ENCODE assay signal across 8 cellular contexts in the genomic region with DNA sequence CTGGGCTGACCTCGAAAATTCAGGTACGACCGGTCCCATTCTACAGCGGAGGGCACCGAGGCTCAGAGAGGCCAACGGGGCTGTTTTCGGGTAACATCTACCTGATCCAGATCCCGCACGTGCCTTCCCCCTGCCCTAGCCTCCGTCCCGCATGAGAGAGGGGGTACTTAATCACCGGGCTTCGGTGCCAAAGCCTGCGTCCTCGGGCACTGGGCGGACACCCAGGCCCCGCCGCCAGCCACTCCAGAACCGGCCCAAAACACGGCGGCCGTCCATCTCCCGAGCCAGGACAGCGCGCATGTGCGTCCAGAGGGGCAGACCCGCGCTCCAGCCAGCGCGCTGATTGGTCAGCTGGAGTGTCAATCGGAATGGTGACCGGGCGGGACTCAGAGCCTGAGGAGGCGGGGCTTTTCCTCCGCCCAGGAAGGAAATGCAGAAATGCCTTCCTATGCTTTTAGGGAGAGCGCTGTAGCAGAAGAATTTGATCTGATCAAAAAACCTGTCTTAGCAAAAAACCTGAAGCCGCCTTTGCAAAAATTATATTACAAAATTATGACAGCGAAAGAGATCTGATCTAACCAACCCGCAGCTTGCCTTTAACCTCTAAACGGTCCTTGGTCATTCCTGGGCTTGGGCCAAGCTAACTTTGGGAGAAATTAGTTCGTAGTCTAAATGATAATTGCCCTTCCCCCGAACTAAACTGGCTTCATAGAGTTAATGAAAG. TPM values are rescaled to one million over a fixed set of nuclear protein-coding genes. Genes with fewer than 3 reads are reported as not detected.
A peak's percentile ranks its signal among the peaks of the same experiment; 100 is the strongest.
DNase-seq lines count a peak whose midpoint lies in the region; ATAC-seq and TF ChIP-seq lines count a peak whose summit lies in the region.

Gene RPUSD3 (minus strand): TSS at position 294 of the 724 bp plus-strand sequence. CDS start 18 bp downstream, at position 276.

- no peak for TF ChIP-seq CTCF in AG09319 (IDR thresholded peaks at IDR 0.05; ENCODE audit: low read depth, low read length)
- TF ChIP-seq CTCF in choroid plexus epithelial cell (conservative IDR thresholded peaks at IDR 0.05; ENCODE audit: low read depth, low read length), result no peak

- H3K9me3 Mint-ChIP-seq in activated CD4-positive, alpha-beta T cell treated with anti-CD3 and anti-CD28 coated beads for 36 hours (ENCODE audit: low read depth), result no peaks in the 10 kb centered on the region

- peaks cover 29% of the 10 kb centered on the region for H3K36me3 Mint-ChIP-seq in activated CD4-positive, alpha-beta T cell treated with anti-CD3 and anti-CD28 coated beads for 36 hours (ENCODE audit: low read depth)

- H3K27ac Mint-ChIP-seq in activated CD4-positive, alpha-beta T cell treated with anti-CD3 and anti-CD28 coated beads for 36 hours, result peak within 1 kb of the TSS; percentile 96

- peak within 1 kb of the TSS; percentile 88 for H3K4me3 ChIP-seq in choroid plexus epithelial cell (ENCODE audit: low read depth, low read length)

- CTCF ChIA-PET in activated CD4-positive, alpha-beta T cell treated with anti-CD3 and anti-CD28 coated beads for 36 hours (lab: Charles Lee), result interaction anchor here (1.0 to 1.4 kb wide), 2 partner anchors 47 to 103 kb away, joined by 4 to 6 read pairs; partner anchors contain the start of gene JAGN1

- POLR2A ChIA-PET in activated CD4-positive, alpha-beta T cell treated with anti-CD3 and anti-CD28 coated beads for 36 hours (lab: Charles Lee), result interaction anchor here (0.6 to 1.0 kb wide), 2 partner anchors 80 to 448 kb away, joined by 3 read pairs; no protein-coding TSS in a partner anchor

- H3K4me3 Mint-ChIP-seq in activated CD4-positive, alpha-beta T cell treated with anti-CD3 and anti-CD28 coated beads for 36 hours, result peak within 1 kb of the TSS; percentile 99

- intact Hi-C loops in activated CD4-positive, alpha-beta T cell treated with anti-CD3 and anti-CD28 coated beads for 36 hours (cut with DNase I, micrococcal nuclease), result loop anchor here (1.0 to 5.0 kb wide), 14 partner anchors 46 to 477 kb away; partner anchors contain the start of genes CRELD1 (in 2 of the 2), JAGN1 (in 2 of the 2), BRK1 (in 1 of the 2) and BRPF1 (in 1 of the 2)

- no peaks in the 10 kb centered on the region for H3K27me3 Mint-ChIP-seq in activated CD4-positive, alpha-beta T cell treated with anti-CD3 and anti-CD28 coated beads for 36 hours

- peak; percentile 91 for DNase-seq in AG09319 (ENCODE audit: extremely low read depth, low read depth)
- DNase-seq in NCI-H524 (lab: John Stamatoyannopoulos, UW), result peak; percentile 69 to 92
- DNase-seq in activated CD4-positive, alpha-beta T cell treated with anti-CD3 and anti-CD28 coated beads for 36 hours, result peak; percentile 98
- peak; percentile 98 for DNase-seq in choroid plexus epithelial cell (ENCODE audit: low read depth)
- DNase-seq in kidney glomerular epithelial cell (lab: John Stamatoyannopoulos, UW), result peak; percentile 73
- DNase-seq in stimulated activated CD4-positive, alpha-beta T cell treated with anti-CD3 and anti-CD28 coated beads, Interleukin-1b, Interleukin-23, amount 100 ng/mL, for 1 hour (ENCODE audit: low read depth in 2 of 2), result peak; percentile 87 to 97

- H3K4me1 Mint-ChIP-seq in activated CD4-positive, alpha-beta T cell treated with anti-CD3 and anti-CD28 coated beads for 36 hours, result peaks cover 28% of the 10 kb centered on the region

- ATAC-seq in GM19025 (IDR thresholded peaks at IDR 0.05; ENCODE audit: low read depth, unreplicated experiment) (peak; percentile 98), HG03342 (IDR thresholded peaks at IDR 0.05; ENCODE audit: unreplicated experiment) (peak; percentile 98)
- ATAC-seq in activated CD4-positive, alpha-beta T cell treated with anti-CD3 and anti-CD28 coated beads for 36 hours, result peak; percentile 97

RNA-seq across cellular contexts. Expression of gene RPUSD3, which starts in this region (rescaled TPM):
- 10 to 100 TPM; 79.2 to 81.5 TPM for total RNA-seq in activated CD4-positive, alpha-beta T cell treated with anti-CD3 and anti-CD28 coated beads for 36 hours

Comparison
In these comparisons a context has a peak if more than half of its experiments do, and no peak if none do; other contexts are left out.
1. Peak in every context shown above with its lines: DNase-seq, ATAC-seq and H3K4me3 ChIP-seq.